In genomic region chr15:87045741-87046140, GRCh38 we compare ENCODE assay signal across 15 cellular contexts.
"Had no signal": no experiment of that assay in that cellular context is flagged by ENCODE, and none has a peak within 500 bp of the region (broad histone marks: within the 10 kb centered on the region; RNA-seq: fewer than 3 reads in every experiment).

No MANE protein-coding gene starts in this region.

- H3K4me1 ChIP-seq: esophagus muscularis mucosa, right atrium auricular region, suprapubic skin had no signal

- H3K4me3 ChIP-seq: dorsolateral prefrontal cortex, esophagus muscularis mucosa, right atrium auricular region, skin epidermis, suprapubic skin had no signal

- H3K9me3 ChIP-seq: esophagus muscularis mucosa, right atrium auricular region, suprapubic skin had no signal

- H3K27ac ChIP-seq: dorsolateral prefrontal cortex, esophagus muscularis mucosa, right atrium auricular region, skin epidermis, suprapubic skin had no signal

- DNase-seq: activated CD4-positive, CD25-positive, alpha-beta regulatory T cell treated with anti-CD3 and anti-CD28 coated beads, Interleukin-2, amount 50 U/mL, for 72 hours; activated naive CD4-positive, alpha-beta T cell treated with anti-CD3 and anti-CD28 coated beads, Interleukin-2, amount 10 ng/mL, durations not matched to agents 7 days and 5 days; activated T-cell treated with anti-CD3 and anti-CD28 coated beads for 4 hours; dorsolateral prefrontal cortex; hippocampal formation; kidney; left ventricle myocardium superior; mesenchymal stem cell; stimulated activated naive CD8-positive, alpha-beta T cell treated with anti-CD3 and anti-CD28 coated beads, Interleukin-15, Interleukin-2, amounts not matched to agents 100 U/mL and 50 U/mL, for 24 hours had no signal

- H3K27me3 ChIP-seq: esophagus muscularis mucosa, right atrium auricular region, suprapubic skin had no signal

- H3K36me3 ChIP-seq: esophagus muscularis mucosa, right atrium auricular region, suprapubic skin had no signal

- ATAC-seq: activated T-helper 17 cell treated with anti-CD3 and anti-CD28 coated beads, Interleukin-2, amount 50 U/mL, for 72 hours; left ventricle myocardium superior; natural killer cell treated with Interleukin-12 subunit alpha and Interleukin-12 subunit beta and Interleukin-15 and Interleukin-18, amount 100 ng/mL, for 72 hours; stimulated activated naive CD8-positive, alpha-beta T cell treated with anti-CD3 and anti-CD28 coated beads, Interleukin-15, Interleukin-2, amounts not matched to agents 100 U/mL and 50 U/mL, for 24 hours had no signal
